ENCODE assay signal across 8 cellular contexts in genomic region chr2:12587729-12588522, GRCh38.
DNase-seq lines count a peak whose midpoint lies in the region; ATAC-seq, FAIRE-seq and TF ChIP-seq lines count a peak whose summit lies in the region.

No MANE protein-coding gene starts in this region.

- CTCF ChIA-PET in AG04450 (lab: Charles Lee) = no interaction called here

- POLR2A ChIA-PET in AG04450 (lab: Yijun Ruan, JAX) = no interaction called here

- no peak for FAIRE-seq in small intestine (lab: Jason Lieb, UNC)

- H3K4me1 ChIP-seq in small intestine (ENCODE audit: control insufficient read depth in 2 of 2, insufficient read depth in 1 of 2, low read depth in 1 of 2, low read length in 1 of 2) = peaks cover 0 to 7% of the 10 kb centered on the region in 2 donors
- no peaks in the 10 kb centered on the region for H3K4me1 ChIP-seq in testis

- intact Hi-C loops in testis (cut with DNase I; ENCODE audit: low total_unique reads) = no loop called here

- H3K27ac ChIP-seq in AG04450 (ENCODE audit: low read depth, low read length) = no peak overlapping the region
- H3K27ac ChIP-seq in small intestine (ENCODE audit: low read depth in 1 of 2, low read length in 1 of 2) = peak overlapping the region; percentile 37 to 67
- H3K27ac ChIP-seq in testis = no peak overlapping the region

- ATAC-seq in GM18873 (IDR thresholded peaks at IDR 0.05; ENCODE audit: low FRiP score, unreplicated experiment) (peak; percentile 69), HG03095 (IDR thresholded peaks at IDR 0.05; ENCODE audit: unreplicated experiment) (peak; percentile 74)

- H3K4me3 ChIP-seq in AG04450 (ENCODE audit: low read depth, low read length) (peak overlapping the region; percentile 8; the same call in 1 of the 2 replicates), small intestine (ENCODE audit: low read depth in 1 of 2, low read length in 2 of 2) (no peak overlapping the region), testis (no peak overlapping the region)

- 45 to 68% (median 61%) methylated on average over 4 of the region's 4 CpGs for WGBS in small intestine, 3 donors
- 72 to 84% methylated on average over 4 of the region's 4 CpGs for WGBS in testis, 2 donors

- no peaks in the 10 kb centered on the region for H3K36me3 ChIP-seq in small intestine (ENCODE audit: control insufficient read depth in 2 of 2, insufficient read depth in 2 of 2, low read length in 2 of 2)
- no peaks in the 10 kb centered on the region for H3K36me3 ChIP-seq in testis (ENCODE audit: low read depth, missing control alignments)

- H3K9me3 ChIP-seq in AG04450 (ENCODE audit: control insufficient read depth, insufficient read depth, low read length) = no peaks in the 10 kb centered on the region
- H3K9me3 ChIP-seq in small intestine (ENCODE audit: control insufficient read depth, low read depth) = no peaks in the 10 kb centered on the region
- no peaks in the 10 kb centered on the region for H3K9me3 ChIP-seq in testis

- DNase-seq in AG04450 (ENCODE audit: low read depth, low spot score) (peak; percentile 80), RPMI7951 (ENCODE audit: low read depth) (peak; percentile 89), fibroblast of peridontal ligament (ENCODE audit: extremely low read depth) (peak; percentile 91), small intestine (peak; percentile 75), testis (no peak)
- DNase-seq in stimulated activated naive CD4-positive, alpha-beta T cell treated with Interleukin-2 at 50 U/mL for 16 hours (lab: John Stamatoyannopoulos, UW) = no peak

- TF ChIP-seq POLR2A in testis (IDR thresholded peaks at IDR 0.05) = no peak

- no peaks in the 10 kb centered on the region for H3K27me3 ChIP-seq in AG04450 (ENCODE audit: control insufficient read depth, insufficient read depth, low read length)
- no peaks in the 10 kb centered on the region for H3K27me3 ChIP-seq in small intestine (ENCODE audit: control insufficient read depth in 2 of 2, insufficient read depth in 2 of 2, low read length in 2 of 2)
- no peaks in the 10 kb centered on the region for H3K27me3 ChIP-seq in testis

- no peak for TF ChIP-seq CTCF in AG04450 (IDR thresholded peaks at IDR 0.05; ENCODE audit: low read depth, low read length)
- no peak for TF ChIP-seq CTCF in testis (IDR thresholded peaks at IDR 0.05)

Comparison
In these comparisons a context has a peak if more than half of its experiments do, and no peak if none do; other contexts are left out.
1. DNase-seq: peak in AG04450 (single experiment), RPMI7951 (single experiment), fibroblast of peridontal ligament (single experiment) and small intestine (single experiment); none in testis (single experiment) and stimulated activated naive CD4-positive, alpha-beta T cell treated with Interleukin-2 at 50 U/mL for 16 hours (single experiment).
2. H3K27ac ChIP-seq: peak in small intestine (2 of 2); none in AG04450 (single experiment) and testis (0 of 2).